In genomic region chr14:62988967-62989366, GRCh38 we compare ENCODE assay signal across 21 cellular contexts. TPM values are rescaled to one million over a fixed set of nuclear protein-coding genes. Genes with fewer than 3 reads are reported as not detected.
"Had no signal": no experiment of that assay in that cellular context is flagged by ENCODE, and none has a peak within 500 bp of the region (broad histone marks: within the 10 kb centered on the region; RNA-seq: fewer than 3 reads in every experiment).

No MANE protein-coding gene starts in this region.

- H3K4me1 ChIP-seq: ascending aorta, esophagus muscularis mucosa, heart left ventricle, psoas muscle, right lobe of liver, upper lobe of left lung had no signal

- H3K4me3 Mint-ChIP-seq: activated CD8-positive, alpha-beta T cell treated with anti-CD3 and anti-CD28 coated beads for 36 hours; activated T-helper 1 cell treated with anti-CD3 and anti-CD28 coated beads, Interleukin-12 subunit alpha, Interleukin-12 subunit beta, Interleukin-2, Interleukin-4 antibody, amounts not matched to agents 30 ng/mL and 10 ng/mL and 1 ng/mL, durations not matched to agents 14 hours and 24 hours and 36 hours; natural killer cell treated with Interleukin-12 subunit alpha and Interleukin-12 subunit beta and Interleukin-15 and Interleukin-18, amount 100 ng/mL, for 72 hours; stimulated activated naive CD8-positive, alpha-beta T cell treated with anti-CD3 and anti-CD28 coated beads, Interleukin-15, Interleukin-2, amounts not matched to agents 100 ng/mL and 50 ng/mL, for 24 hours; T-cell had no signal

- H3K36me3 ChIP-seq: ascending aorta, esophagus muscularis mucosa, heart left ventricle, right lobe of liver, upper lobe of left lung had no signal

- H3K27ac ChIP-seq: ascending aorta, esophagus muscularis mucosa, heart left ventricle, psoas muscle, right lobe of liver, upper lobe of left lung had no signal

- H3K36me3 Mint-ChIP-seq: natural killer cell treated with Interleukin-12 subunit alpha and Interleukin-12 subunit beta and Interleukin-15 and Interleukin-18, amount 100 ng/mL, for 72 hours; T-cell had no signal

- H3K27ac Mint-ChIP-seq: activated CD8-positive, alpha-beta T cell treated with anti-CD3 and anti-CD28 coated beads for 36 hours; activated T-helper 1 cell treated with anti-CD3 and anti-CD28 coated beads, Interleukin-12 subunit alpha, Interleukin-12 subunit beta, Interleukin-2, Interleukin-4 antibody, amounts not matched to agents 30 ng/mL and 10 ng/mL and 1 ng/mL, durations not matched to agents 14 hours and 24 hours and 36 hours; natural killer cell treated with Interleukin-12 subunit alpha and Interleukin-12 subunit beta and Interleukin-15 and Interleukin-18, amount 100 ng/mL, for 72 hours; stimulated activated naive CD8-positive, alpha-beta T cell treated with anti-CD3 and anti-CD28 coated beads, Interleukin-15, Interleukin-2, amounts not matched to agents 100 ng/mL and 50 ng/mL, for 24 hours; T-cell had no signal

- H3K9me3 ChIP-seq: ascending aorta, esophagus muscularis mucosa, heart left ventricle, mucosa of descending colon, psoas muscle, right lobe of liver, upper lobe of left lung had no signal

- H3K9me3 Mint-ChIP-seq: activated T-helper 1 cell treated with anti-CD3 and anti-CD28 coated beads, Interleukin-12 subunit alpha, Interleukin-12 subunit beta, Interleukin-2, Interleukin-4 antibody, amounts not matched to agents 30 ng/mL and 10 ng/mL and 1 ng/mL, durations not matched to agents 14 hours and 24 hours and 36 hours had no signal

- H3K4me3 ChIP-seq: ascending aorta, esophagus muscularis mucosa, heart left ventricle, mucosa of descending colon, psoas muscle, right lobe of liver, upper lobe of left lung had no signal

- H3K27me3 ChIP-seq: ascending aorta, esophagus muscularis mucosa, right lobe of liver, upper lobe of left lung had no signal

- ATAC-seq: activated CD8-positive, alpha-beta T cell treated with anti-CD3 and anti-CD28 coated beads for 36 hours; heart left ventricle; mucosa of descending colon; natural killer cell treated with Interleukin-12 subunit alpha and Interleukin-12 subunit beta and Interleukin-15 and Interleukin-18, amount 100 ng/mL, for 72 hours; psoas muscle; right lobe of liver; T-cell had no signal

- H3K27me3 Mint-ChIP-seq: activated CD8-positive, alpha-beta T cell treated with anti-CD3 and anti-CD28 coated beads for 36 hours; natural killer cell treated with Interleukin-12 subunit alpha and Interleukin-12 subunit beta and Interleukin-15 and Interleukin-18, amount 100 ng/mL, for 72 hours; stimulated activated naive CD8-positive, alpha-beta T cell treated with anti-CD3 and anti-CD28 coated beads, Interleukin-15, Interleukin-2, amounts not matched to agents 100 ng/mL and 50 ng/mL, for 24 hours; T-cell had no signal

- H3K4me1 Mint-ChIP-seq: T-cell had no signal

- DNase-seq: activated CD4-positive, alpha-beta T cell treated with anti-CD3 and anti-CD28 coated beads for 4 hours; activated CD8-positive, alpha-beta memory T cell treated with anti-CD3 and anti-CD28 coated beads, Interleukin-2, amount 50 U/mL, for 4 hours; activated CD8-positive, alpha-beta T cell treated with anti-CD3 and anti-CD28 coated beads for 36 hours; activated naive CD4-positive, alpha-beta T cell; cerebellar nuclear complex; dermis blood vessel endothelial cell; foreskin melanocyte; heart left ventricle; mucosa of descending colon; psoas muscle; right lobe of liver; stimulated activated CD8-positive, alpha-beta memory T cell treated with anti-CD3 and anti-CD28 coated beads, Interleukin-4, amount 100 ng/mL, for 48 hours; T-cell; T1000; upper lobe of left lung had no signal

RNA-seq across cellular contexts. Expression of gene KCNH5, which starts 56.3 kb away (rescaled TPM):
- total RNA-seq: activated CD8-positive, alpha-beta T cell treated with anti-CD3 and anti-CD28 coated beads for 36 hours; activated T-helper 1 cell treated with anti-CD3 and anti-CD28 coated beads, Interleukin-12 subunit alpha, Interleukin-12 subunit beta, Interleukin-2, Interleukin-4 antibody, amounts not matched to agents 30 ng/mL and 10 ng/mL and 1 ng/mL, durations not matched to agents 14 hours and 24 hours and 36 hours; ascending aorta; dermis blood vessel endothelial cell; lung microvascular endothelial cell; natural killer cell treated with Interleukin-12 subunit alpha and Interleukin-12 subunit beta and Interleukin-15 and Interleukin-18, amount 100 ng/mL, for 72 hours; psoas muscle; right lobe of liver; T-cell had no signal
- polyA plus RNA-seq: heart left ventricle had no signal
